ENCODE assay signal across 12 cellular contexts in genomic region chr5:154194348-154195329, GRCh38. TPM values are rescaled to one million over a fixed set of nuclear protein-coding genes. Genes with fewer than 3 reads are reported as not detected.
DNase-seq lines count a peak whose midpoint lies in the region; ATAC-seq and TF ChIP-seq lines count a peak whose summit lies in the region.
"Had no signal": no experiment of that assay in that cellular context is flagged by ENCODE, and none has a peak within 500 bp of the region (broad histone marks: within the 10 kb centered on the region; RNA-seq: fewer than 3 reads in every experiment).

No MANE protein-coding gene starts in this region.

- peak; percentile 11; the same call in 1 of the 2 replicates for TF ChIP-seq RAD21 in Ishikawa (IDR thresholded peaks at IDR 0.05; ENCODE audit: low read depth)

- no peaks in the 10 kb centered on the region for H3K9me3 Mint-ChIP-seq in naive thymus-derived CD8-positive, alpha-beta T cell
- no peaks in the 10 kb centered on the region for H3K9me3 Mint-ChIP-seq in activated CD4-positive, alpha-beta T cell treated with anti-CD3 and anti-CD28 coated beads, Interleukin-2, amount 10 ng/mL, durations not matched to agents 24 days and 14 days
- H3K9me3 Mint-ChIP-seq in natural killer cell: no peaks in the 10 kb centered on the region
- H3K9me3 Mint-ChIP-seq: activated CD4-positive, alpha-beta T cell treated with anti-CD3 and anti-CD28 coated beads, Interleukin-2, amount 10 ng/mL, durations not matched to agents 7 days and 5 days; activated naive CD8-positive, alpha-beta T cell treated with anti-CD3 and anti-CD28 coated beads, Interleukin-2, amount 50 U/mL, for 24 hours had no signal

- no peak overlapping the region for H3K4me3 Mint-ChIP-seq in naive thymus-derived CD8-positive, alpha-beta T cell
- no peak overlapping the region for H3K4me3 Mint-ChIP-seq in activated CD4-positive, alpha-beta T cell treated with anti-CD3 and anti-CD28 coated beads, Interleukin-2, amount 10 ng/mL, durations not matched to agents 24 days and 14 days
- H3K4me3 Mint-ChIP-seq in natural killer cell: no peak overlapping the region
- H3K4me3 Mint-ChIP-seq: activated CD4-positive, alpha-beta T cell treated with anti-CD3 and anti-CD28 coated beads, Interleukin-2, amount 10 ng/mL, durations not matched to agents 7 days and 5 days; activated naive CD8-positive, alpha-beta T cell treated with anti-CD3 and anti-CD28 coated beads, Interleukin-2, amount 50 U/mL, for 24 hours had no signal

- H3K27ac Mint-ChIP-seq in naive thymus-derived CD8-positive, alpha-beta T cell: peak overlapping the region in 8 of 10 donors; percentile 32 to 96 (median 58)
- H3K27ac Mint-ChIP-seq in activated CD4-positive, alpha-beta T cell treated with anti-CD3 and anti-CD28 coated beads, Interleukin-2, amount 10 ng/mL, durations not matched to agents 24 days and 14 days: no peak overlapping the region
- peak overlapping the region in 1 of 2 donors; percentile 14 for H3K27ac Mint-ChIP-seq in natural killer cell
- H3K27ac Mint-ChIP-seq: activated CD4-positive, alpha-beta T cell treated with anti-CD3 and anti-CD28 coated beads, Interleukin-2, amount 10 ng/mL, durations not matched to agents 7 days and 5 days; activated naive CD8-positive, alpha-beta T cell treated with anti-CD3 and anti-CD28 coated beads, Interleukin-2, amount 50 U/mL, for 24 hours had no signal

- TF ChIP-seq CTCF in natural killer cell (IDR thresholded peaks at IDR 0.05): no peak

- H3K4me1 Mint-ChIP-seq in naive thymus-derived CD8-positive, alpha-beta T cell: peaks cover 42 to 85% (median 76%) of the 10 kb centered on the region in 4 donors
- H3K4me1 Mint-ChIP-seq in activated CD4-positive, alpha-beta T cell treated with anti-CD3 and anti-CD28 coated beads, Interleukin-2, amount 10 ng/mL, durations not matched to agents 24 days and 14 days: peaks cover 73% of the 10 kb centered on the region
- H3K4me1 Mint-ChIP-seq in natural killer cell: peaks cover 71 to 77% of the 10 kb centered on the region in 2 donors

- peak; percentile 59 for DNase-seq in AG20443 (ENCODE audit: low spot score)
- peak; percentile 79 for DNase-seq in dedifferentiated amniotic fluid mesenchymal stem cell (ENCODE audit: extremely low spot score)
- DNase-seq in naive thymus-derived CD8-positive, alpha-beta T cell: no peak
- no peak for DNase-seq in HuH-7 (ENCODE audit: low spot score)
- DNase-seq in ecto neural progenitor cell (ENCODE audit: low spot score): no peak
- DNase-seq in activated CD4-positive, alpha-beta T cell treated with anti-CD3 and anti-CD28 coated beads, Interleukin-2, amount 10 ng/mL, durations not matched to agents 24 days and 14 days: no peak
- DNase-seq in natural killer cell: no peak
- DNase-seq: activated CD4-positive, alpha-beta T cell treated with anti-CD3 and anti-CD28 coated beads, Interleukin-2, amount 10 ng/mL, durations not matched to agents 7 days and 5 days; activated naive CD8-positive, alpha-beta T cell treated with anti-CD3 and anti-CD28 coated beads, Interleukin-2, amount 50 U/mL, for 24 hours; left lung; retina had no signal

- no peak for ATAC-seq in naive thymus-derived CD8-positive, alpha-beta T cell
- no peak for ATAC-seq in natural killer cell
- ATAC-seq: activated naive CD8-positive, alpha-beta T cell treated with anti-CD3 and anti-CD28 coated beads, Interleukin-2, amount 50 U/mL, for 24 hours; left lung had no signal

- POLR2A ChIA-PET in naive thymus-derived CD8-positive, alpha-beta T cell (lab: Charles Lee): no interaction called here

- TF ChIP-seq EP300 in Ishikawa (IDR thresholded peaks at IDR 0.05; ENCODE audit: borderline replicate concordance): peak; percentile 50; the same call in 1 of the 2 replicates

- H3K36me3 Mint-ChIP-seq in naive thymus-derived CD8-positive, alpha-beta T cell: peaks cover 0 to 17% (median 0%) of the 10 kb centered on the region in 3 donors
- peaks cover 43% of the 10 kb centered on the region for H3K36me3 Mint-ChIP-seq in activated CD4-positive, alpha-beta T cell treated with anti-CD3 and anti-CD28 coated beads, Interleukin-2, amount 10 ng/mL, durations not matched to agents 24 days and 14 days (ENCODE audit: low read depth)
- peaks cover 5% of the 10 kb centered on the region for H3K36me3 Mint-ChIP-seq in natural killer cell

- intact Hi-C loops in activated CD4-positive, alpha-beta T cell treated with anti-CD3 and anti-CD28 coated beads, Interleukin-2, amount 10 ng/mL, durations not matched to agents 24 days and 14 days (cut with micrococcal nuclease): loop anchor here (5.0 to 10.0 kb wide), 3 partner anchors 118 to 660 kb away; partner anchors contain the start of genes CNOT8, FAXDC2 and LARP1
- intact Hi-C loops in natural killer cell (cut with micrococcal nuclease): loop anchor here (5.0 to 10.0 kb wide), 4 partner anchors 43 to 663 kb away; partner anchors contain the start of genes CNOT8 and SAP30L

- no peaks in the 10 kb centered on the region for H3K27me3 Mint-ChIP-seq in naive thymus-derived CD8-positive, alpha-beta T cell
- H3K27me3 Mint-ChIP-seq in activated CD4-positive, alpha-beta T cell treated with anti-CD3 and anti-CD28 coated beads, Interleukin-2, amount 10 ng/mL, durations not matched to agents 24 days and 14 days: no peaks in the 10 kb centered on the region
- H3K27me3 Mint-ChIP-seq in natural killer cell (ENCODE audit: low read depth in 2 of 2): no peaks in the 10 kb centered on the region
- H3K27me3 Mint-ChIP-seq: activated CD4-positive, alpha-beta T cell treated with anti-CD3 and anti-CD28 coated beads, Interleukin-2, amount 10 ng/mL, durations not matched to agents 7 days and 5 days; activated naive CD8-positive, alpha-beta T cell treated with anti-CD3 and anti-CD28 coated beads, Interleukin-2, amount 50 U/mL, for 24 hours had no signal

TF ChIP-seq in Ishikawa, 13 proteins besides CTCF, POLR2A, EP300 and RAD21:
- no peak for TF ChIP-seq MAX (IDR thresholded peaks at IDR 0.05)
- peak; percentile 75 for TF ChIP-seq TEAD4 (IDR thresholded peaks at IDR 0.05)
- TF ChIP-seq ZBTB7A (IDR thresholded peaks at IDR 0.05; ENCODE audit: low read depth): no peak
- TF ChIP-seq REST (IDR thresholded peaks at IDR 0.05; ENCODE audit: low read depth): no peak
- TF ChIP-seq TAF1 (IDR thresholded peaks at IDR 0.05; ENCODE audit: low read depth): no peak
- TF ChIP-seq EGR1 (IDR thresholded peaks at IDR 0.05): no peak
- TF ChIP-seq TCF12 (IDR thresholded peaks at IDR 0.05; ENCODE audit: low read depth): no peak
- TF ChIP-seq CEBPB (IDR thresholded peaks at IDR 0.05): no peak
- TF ChIP-seq YY1 (IDR thresholded peaks at IDR 0.05; ENCODE audit: low read depth): no peak
- no peak for TF ChIP-seq FOXM1 (IDR thresholded peaks at IDR 0.05; ENCODE audit: borderline replicate concordance, low read depth)
- peak; percentile 65 for TF ChIP-seq NFIC (IDR thresholded peaks at IDR 0.05)

RNA-seq across cellular contexts. Expression of gene GALNT10, which starts 4.1 kb away (rescaled TPM):
- 10 to 100 TPM; 46.7 to 51.1 TPM for total RNA-seq in naive thymus-derived CD8-positive, alpha-beta T cell
- 10 to 100 TPM in 1 of 3 donors, 1 to 10 TPM in 2; 6.9 to 15.8 (median 9.1) TPM for polyA plus RNA-seq in naive thymus-derived CD8-positive, alpha-beta T cell
- total RNA-seq in activated CD4-positive, alpha-beta T cell treated with anti-CD3 and anti-CD28 coated beads, Interleukin-2, amount 10 ng/mL, durations not matched to agents 24 days and 14 days: 42.7 and 50.7 TPM in 2 replicates
- total RNA-seq in natural killer cell: 10 to 100 TPM; 77.0 to 92.6 (median 77.6) TPM

Comparison
In these comparisons a context has a peak if more than half of its experiments do, and no peak if none do; other contexts are left out.
1. DNase-seq: peak in AG20443 (single experiment) and dedifferentiated amniotic fluid mesenchymal stem cell (single experiment); none in naive thymus-derived CD8-positive, alpha-beta T cell (0 of 10), HuH-7 (single experiment), ecto neural progenitor cell (single experiment), activated CD4-positive, alpha-beta T cell treated with anti-CD3 and anti-CD28 coated beads, Interleukin-2, amount 10 ng/mL, durations not matched to agents 24 days and 14 days (single experiment) and natural killer cell (single experiment).